In the genomic region with DNA sequence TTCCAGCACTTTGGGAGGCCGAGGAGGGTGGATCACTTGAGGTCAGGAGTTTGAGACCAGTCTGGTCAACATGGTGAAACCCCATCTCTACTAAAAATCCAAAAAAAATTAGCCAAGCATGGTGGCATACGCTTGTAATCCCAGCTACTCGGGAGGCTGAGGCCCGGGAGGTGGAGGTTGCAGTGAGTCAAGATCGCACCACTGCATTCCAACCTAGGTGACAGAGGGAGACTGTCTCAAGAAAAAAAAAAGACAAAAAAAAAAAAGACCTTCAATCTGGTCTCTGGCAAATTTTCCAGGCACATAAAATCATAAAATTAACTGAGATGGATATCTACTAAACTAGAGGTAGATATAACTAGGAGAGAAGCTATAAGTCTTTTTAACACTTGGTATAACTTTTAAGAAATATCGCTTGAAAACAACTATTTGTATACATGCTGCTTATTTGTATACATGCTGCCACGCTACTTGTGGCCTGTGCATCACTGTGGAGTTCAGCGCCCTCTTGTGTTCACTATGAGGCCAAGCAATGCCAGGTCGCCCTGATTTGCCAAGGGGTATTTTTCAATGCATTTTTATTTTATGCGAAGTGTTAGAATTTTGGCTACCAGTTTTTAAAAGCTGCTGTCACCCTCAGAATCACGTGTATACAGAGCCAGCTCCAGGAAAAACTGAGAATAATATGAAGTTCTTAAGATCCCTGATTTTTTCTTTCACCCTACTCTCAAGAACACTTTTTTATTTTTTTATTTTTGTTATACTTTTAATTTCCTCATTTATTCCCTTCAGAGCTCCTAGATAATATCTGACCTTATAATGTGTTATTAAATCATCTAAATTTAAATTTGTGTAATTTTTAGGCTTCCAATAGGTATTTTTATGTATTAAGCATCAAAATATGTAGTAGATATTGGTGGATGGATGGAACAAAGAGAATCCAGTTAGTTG, we compare ENCODE assay signal across 8 cellular contexts. TPM values are rescaled to one million over a fixed set of nuclear protein-coding genes. Genes with fewer than 3 reads are reported as not detected.
DNase-seq lines count a peak whose midpoint lies in the region; ATAC-seq and TF ChIP-seq lines count a peak whose summit lies in the region.

No MANE protein-coding gene starts in this region.

- H4K20me1 ChIP-seq in OCI-LY7 (ENCODE audit: insufficient read depth, low read length): no peaks in the 10 kb centered on the region
- H4K20me1 ChIP-seq in fibroblast of lung (ENCODE audit: control insufficient read depth, extremely low read depth, insufficient read depth, low read length): no peaks in the 10 kb centered on the region

- no peak overlapping the region for H2AFZ ChIP-seq in OCI-LY7 (ENCODE audit: low read length)
- H2AFZ ChIP-seq in fibroblast of lung (ENCODE audit: low read length): no peak overlapping the region

- H3K36me3 Mint-ChIP-seq in nephron (ENCODE audit: low read depth): no peaks in the 10 kb centered on the region

- H3K9me3 Mint-ChIP-seq in nephron: no peaks in the 10 kb centered on the region

- H3K4me3 Mint-ChIP-seq in nephron: no peak overlapping the region

- H3K27me3 Mint-ChIP-seq in nephron (ENCODE audit: low read depth): no peaks in the 10 kb centered on the region

- no peaks in the 10 kb centered on the region for H3K27me3 ChIP-seq in fibroblast of lung (ENCODE audit: control insufficient read depth, insufficient read depth, low read length)

- H3K4me3 ChIP-seq in OCI-LY7 (ENCODE audit: low read depth, low read length, poor library complexity, severe bottlenecking) (no peak overlapping the region), fibroblast of lung (replicated peaks in 1 of 4; ENCODE audit: control extremely low read depth in 1 of 4, insufficient read depth in 1 of 4, low read depth in 3 of 4, low read length in 4 of 4) (no peak overlapping the region)

- H3K27ac ChIP-seq in OCI-LY7 (ENCODE audit: low read depth, low read length, poor library complexity, severe bottlenecking) (no peak overlapping the region), fibroblast of lung (ENCODE audit: insufficient read depth, low read length) (no peak overlapping the region), substantia nigra (ENCODE audit: low read depth, low read length, poor library complexity, severe bottlenecking) (no peak overlapping the region)

- H3K4me1 Mint-ChIP-seq in nephron: no peaks in the 10 kb centered on the region

- H3K27ac Mint-ChIP-seq in nephron: no peak overlapping the region

- no peak overlapping the region for H3K9ac ChIP-seq in fibroblast of lung (ENCODE audit: insufficient read depth, low read length)

- intact Hi-C loops in OCI-LY7 (cut with micrococcal nuclease; ENCODE audit: unreplicated experiment): loop anchor here (1.0 kb wide), 1 partner anchor 286 kb away; no protein-coding TSS in a partner anchor

- H3K9me3 ChIP-seq in OCI-LY7 (ENCODE audit: low read length): no peaks in the 10 kb centered on the region
- no peaks in the 10 kb centered on the region for H3K9me3 ChIP-seq in fibroblast of lung (ENCODE audit: control insufficient read depth, insufficient read depth, low read depth, low read length)

- CTCF ChIA-PET in OCI-LY7 (lab: Charles Lee; ENCODE audit: unreplicated experiment): interaction anchor here (0.6 to 1.0 kb wide), 2 partner anchors 14 to 286 kb away, joined by 3 to 4 read pairs; no protein-coding TSS in a partner anchor

- H3K4me2 ChIP-seq in OCI-LY7 (ENCODE audit: low read length) (no peak overlapping the region), fibroblast of lung (ENCODE audit: extremely low read depth, insufficient read depth, low read length) (no peak overlapping the region)

- peak; percentile 99 for TF ChIP-seq CTCF in OCI-LY7 (conservative IDR thresholded peaks at IDR 0.05; ENCODE audit: low read length)
- TF ChIP-seq CTCF in fibroblast of lung (conservative IDR thresholded peaks at IDR 0.05 in 1 of 2, IDR thresholded peaks at IDR 0.05 in 1 of 2; ENCODE audit: low read depth in 1 of 2, low read length in 2 of 2): peak; percentile 92 to 97
- TF ChIP-seq CTCF in nephron (IDR thresholded peaks at IDR 0.05; ENCODE audit: unreplicated experiment in 3 of 3): peak; percentile 79 to 86 (median 84)

- DNase-seq in AG20443 (ENCODE audit: low spot score): peak; percentile 83
- peak; percentile 64 for DNase-seq in HPDE6-E6E7 (ENCODE audit: extremely low spot score)
- peak; percentile 83 for DNase-seq in OCI-LY7 (ENCODE audit: low spot score)
- peak; percentile 38 for DNase-seq in activated T-cell treated with anti-CD3 and anti-CD28 coated beads for 48 hours (ENCODE audit: low read depth)
- peak; percentile 57 to 78 for DNase-seq in fibroblast of lung (ENCODE audit: low read depth in 2 of 2)
- DNase-seq in substantia nigra (lab: John Stamatoyannopoulos, UW): peak in 32 of 49 donors; percentile 1 to 60 (median 22)

- no peaks in the 10 kb centered on the region for H3K9me2 ChIP-seq in OCI-LY7 (ENCODE audit: insufficient read depth, low read length)

- peaks cover 10% of the 10 kb centered on the region for H3K4me1 ChIP-seq in OCI-LY7 (ENCODE audit: insufficient read depth, low read length, poor library complexity, severe bottlenecking)
- H3K4me1 ChIP-seq in fibroblast of lung (ENCODE audit: control insufficient read depth, extremely low read depth, insufficient read depth, low read length): no peaks in the 10 kb centered on the region

- no peaks in the 10 kb centered on the region for H3K36me3 ChIP-seq in OCI-LY7 (ENCODE audit: insufficient read depth, low read length)
- H3K36me3 ChIP-seq in fibroblast of lung (ENCODE audit: control insufficient read depth, insufficient read depth, low read length): no peaks in the 10 kb centered on the region

- peak; percentile 71 for ATAC-seq in GM19035 (IDR thresholded peaks at IDR 0.05; ENCODE audit: unreplicated experiment)

- POLR2A ChIA-PET in OCI-LY7 (lab: Charles Lee): interaction anchor here (0.6 to 2.1 kb wide), 7 partner anchors 17 to 798 kb away, joined by 3 to 6 read pairs (median 4); a partner anchor contains a TSS

- H3K79me2 ChIP-seq in OCI-LY7 (ENCODE audit: insufficient read depth, low read depth, low read length) (no peaks in the 10 kb centered on the region), fibroblast of lung (ENCODE audit: control insufficient read depth, insufficient read depth, low read length) (no peaks in the 10 kb centered on the region)

- no TSS peak for BruUV-seq in OCI-LY7 (replicated peaks; lab: Mats Ljungman, UMichigan)

RNA-seq across cellular contexts. Expression of a gene that starts 26.7 kb away (rescaled TPM):
- total RNA-seq in OCI-LY7 (2014; rRNA removed; shearing (Covaris generic)): 65.2 and 68.7 TPM in 2 replicates
- 153 and 175 TPM in 2 replicates for total RNA-seq in OCI-LY7 (2022)
- 25.7 and 32.7 TPM in 2 replicates for total RNA-seq in fibroblast of lung
- 76.5 and 84.8 TPM in 2 replicates for polyA plus RNA-seq in fibroblast of lung
- 85.7 and 99.7 TPM in 2 replicates for polyA plus RNA-seq in fibroblast of lung (2012)
- 5.4 and 9.1 TPM in 2 replicates for polyA minus RNA-seq in fibroblast of lung (ENCODE audit: low replicate concordance)

Comparison
In these comparisons a context has a peak if more than half of its experiments do, and no peak if none do; other contexts are left out.
1. DNase-seq: peak in every context shown above with its lines; median percentile 83 in AG20443; 83 in OCI-LY7; 68 in fibroblast of lung; 64 in HPDE6-E6E7; 38 in activated T-cell treated with anti-CD3 and anti-CD28 coated beads for 48 hours; 22 in substantia nigra.